Comparison of ENCODE assay signal across 1 cellular context in genomic region chr12:83010169-83010804, GRCh38.
TF ChIP-seq lines count a peak whose summit lies in the region.

No MANE protein-coding gene starts in this region.

TF ChIP-seq in K562, 482 proteins besides CTCF, POLR2A, EP300 and RAD21 (continued from another document):
- TF ChIP-seq ZNF217 (CRISPR knock-in tag; IDR thresholded peaks at IDR 0.05) (no peak), CHD1 (IDR thresholded peaks at IDR 0.05; ENCODE audit: low read length) (no peak), PTTG1 (tag; IDR thresholded peaks at IDR 0.05; ENCODE audit: low read depth) (no peak), PHF20 (IDR thresholded peaks at IDR 0.05; ENCODE audit: partially characterized antibody) (no peak)
